8 cellular contexts compared by ENCODE assay signal in the genomic region with DNA sequence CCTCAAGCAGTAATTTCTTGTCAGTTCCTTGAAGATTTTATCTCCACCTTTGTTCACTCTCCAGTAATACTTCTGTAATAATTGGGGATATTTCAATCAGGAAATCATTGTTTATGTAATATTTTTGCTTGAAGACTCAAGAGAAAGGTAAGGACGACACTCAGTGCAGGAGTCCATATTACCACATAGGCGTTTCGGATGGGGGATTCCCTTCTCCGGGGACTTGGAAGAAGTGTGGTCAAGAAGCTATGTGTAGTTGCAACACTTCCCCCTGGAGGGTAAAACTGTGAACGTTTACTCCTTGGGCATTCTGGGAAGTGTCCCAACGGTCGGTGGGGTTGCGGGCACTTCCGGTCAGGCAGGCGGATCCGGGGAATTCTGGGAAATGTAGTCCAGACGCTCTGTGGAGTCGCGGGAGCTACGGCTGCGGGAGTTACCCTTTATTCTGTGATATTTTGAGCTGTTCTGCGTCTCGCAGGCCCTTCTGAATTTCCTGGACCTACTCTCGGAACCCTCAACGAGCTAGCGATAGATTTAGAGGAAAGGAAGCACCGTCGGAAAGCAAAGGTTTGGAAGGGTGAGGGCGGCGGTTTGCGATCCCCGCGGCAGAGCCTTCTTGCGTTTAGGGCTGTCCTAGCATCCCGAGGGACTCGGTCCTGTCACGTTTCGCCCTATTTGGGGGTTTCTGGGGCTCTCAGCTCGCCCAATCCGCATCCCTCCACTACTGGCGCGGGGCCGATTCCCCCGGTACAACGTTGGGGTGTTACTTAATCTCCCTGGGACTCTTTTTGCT.
A peak's percentile ranks its signal among the peaks of the same experiment; 100 is the strongest.
DNase-seq lines count a peak whose midpoint lies in the region; ATAC-seq and TF ChIP-seq lines count a peak whose summit lies in the region.

A gene (plus strand): TSS at position 395 of the 793 bp plus-strand sequence. CDS start 11,499 bp downstream, outside the sequence.

- intact Hi-C loops in dendritic cell treated with granulocyte-macrophage colony-stimulating factor and Interleukin-4, amounts not matched to agents 40 ng/mL and 50 ng/mL, for 4 days (cut with micrococcal nuclease) = loop anchor here (1.0 to 2.0 kb wide), 2 partner anchors 16 to 52 kb away; a partner anchor contains a TSS

- peak within 1 kb of the TSS; percentile 97 for H3K4me3 ChIP-seq in AG09309 (ENCODE audit: control insufficient read depth, low read depth, low read length)

- peaks cover 81% of the 10 kb centered on the region for H3K9me3 Mint-ChIP-seq in dendritic cell treated with granulocyte-macrophage colony-stimulating factor and Interleukin-4, amounts not matched to agents 40 ng/mL and 50 ng/mL, for 4 days

- ATAC-seq in GM18909 (IDR thresholded peaks at IDR 0.05; ENCODE audit: poor library complexity, unreplicated experiment) (peak; percentile 92), HG03139 (IDR thresholded peaks at IDR 0.05; ENCODE audit: unreplicated experiment) (peak; percentile 87)

- H3K4me3 Mint-ChIP-seq in dendritic cell treated with granulocyte-macrophage colony-stimulating factor and Interleukin-4, amounts not matched to agents 40 ng/mL and 50 ng/mL, for 4 days = peak within 1 kb of the TSS; percentile 99

- TF ChIP-seq CTCF in AG09309 (IDR thresholded peaks at IDR 0.05; ENCODE audit: control insufficient read depth, insufficient read depth, low read depth, low read length, missing control alignments) = peak; percentile 13

- peaks cover 13% of the 10 kb centered on the region for H3K36me3 Mint-ChIP-seq in dendritic cell treated with granulocyte-macrophage colony-stimulating factor and Interleukin-4, amounts not matched to agents 40 ng/mL and 50 ng/mL, for 4 days (ENCODE audit: low read depth)

- DNase-seq in AG09309 (ENCODE audit: low read depth) = peak; percentile 95
- DNase-seq in NCI-H446 (lab: John Stamatoyannopoulos, UW) = peak; percentile 84 to 97
- peak; percentile 31 to 43 for DNase-seq in activated CD4-positive, alpha-beta T cell treated with anti-CD3 and anti-CD28 coated beads for 24 hours (ENCODE audit: low read depth in 2 of 2)
- DNase-seq in left kidney (ENCODE audit: low read depth, low spot score) = peak; percentile 99
- DNase-seq in stimulated activated CD4-positive, alpha-beta T cell treated with anti-CD3 and anti-CD28 coated beads, Interleukin-1b, Interleukin-23, amount 100 ng/mL, for 4 hours (ENCODE audit: low read depth in 2 of 2) = peak; percentile 14 to 42

- H3K4me1 Mint-ChIP-seq in dendritic cell treated with granulocyte-macrophage colony-stimulating factor and Interleukin-4, amounts not matched to agents 40 ng/mL and 50 ng/mL, for 4 days (ENCODE audit: low read depth) = peaks cover 8% of the 10 kb centered on the region

- H3K27ac Mint-ChIP-seq in dendritic cell treated with granulocyte-macrophage colony-stimulating factor and Interleukin-4, amounts not matched to agents 40 ng/mL and 50 ng/mL, for 4 days = peak within 1 kb of the TSS; percentile 92

- H3K27me3 Mint-ChIP-seq in dendritic cell treated with granulocyte-macrophage colony-stimulating factor and Interleukin-4, amounts not matched to agents 40 ng/mL and 50 ng/mL, for 4 days = peaks cover 13% of the 10 kb centered on the region

Comparison
In these comparisons a context has a peak if more than half of its experiments do, and no peak if none do; other contexts are left out.
1. Peak in every context shown above with its lines: DNase-seq, ATAC-seq and H3K4me3 ChIP-seq.
2. DNase-seq: peak in every context shown above with its lines; median percentile 99 in left kidney; 95 in AG09309; 90 in NCI-H446; 37 in activated CD4-positive, alpha-beta T cell treated with anti-CD3 and anti-CD28 coated beads for 24 hours; 28 in stimulated activated CD4-positive, alpha-beta T cell treated with anti-CD3 and anti-CD28 coated beads, Interleukin-1b, Interleukin-23, amount 100 ng/mL, for 4 hours.